In the genomic region with DNA sequence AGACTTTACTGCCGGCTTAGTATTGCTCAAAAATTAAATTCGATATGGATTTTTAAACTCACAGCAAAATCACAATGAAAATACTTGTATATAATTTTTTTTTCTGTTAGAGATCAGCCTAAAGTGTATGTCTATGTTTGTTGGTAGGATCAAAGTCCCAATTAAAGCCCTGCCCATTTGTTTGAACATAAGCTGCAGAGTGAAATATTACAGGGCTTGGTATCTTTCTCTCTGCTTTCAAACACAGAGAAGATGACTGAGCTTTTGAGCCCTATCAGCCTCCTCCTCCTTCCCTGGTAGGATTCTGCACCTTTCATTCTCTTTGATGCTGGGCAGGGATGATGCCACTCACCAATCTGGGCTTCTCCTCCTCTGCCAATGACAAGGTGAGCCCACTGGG, we compare ENCODE assay signal across 25 cellular contexts.
"Had no signal": no experiment of that assay in that cellular context is flagged by ENCODE, and none has a peak within 500 bp of the region (broad histone marks: within the 10 kb centered on the region; RNA-seq: fewer than 3 reads in every experiment).

No MANE protein-coding gene starts in this region.

- ATAC-seq: foreskin keratinocyte; gastroesophageal sphincter; heart right ventricle; naive thymus-derived CD4-positive, alpha-beta T cell; psoas muscle; right cardiac atrium; stimulated activated naive B cell treated with anti-CD40 and anti-IgM and Interleukin-4, amounts not matched to agents 10 μg/mL and 1 μg/mL and 100 μg/mL, for 72 hours; stimulated activated naive CD8-positive, alpha-beta T cell treated with anti-CD3 and anti-CD28 coated beads, Interleukin-15, amount 100 ng/mL, for 72 hours; upper lobe of right lung had no signal

- DNase-seq: dermis blood vessel endothelial cell; effector memory CD4-positive, alpha-beta T cell; foreskin keratinocyte; heart right ventricle; hypothalamus; immature natural killer cell; islet precursor cell; kidney glomerular epithelial cell; mesenchymal stem cell; naive thymus-derived CD4-positive, alpha-beta T cell; psoas muscle; right cardiac atrium; stimulated activated CD4-positive, alpha-beta T cell treated with anti-CD3 and anti-CD28 coated beads, Interleukin-15, amount 100 ng/mL, for 24 hours; stimulated activated CD4-positive, alpha-beta T cell treated with anti-CD3 and anti-CD28 coated beads, Interleukin-2, amount 100 ng/mL, for 48 hours; stimulated activated naive B cell treated with anti-CD40 and anti-IgM and Interleukin-4, amounts not matched to agents 10 μg/mL and 1 μg/mL and 100 μg/mL, for 72 hours; stimulated activated naive CD8-positive, alpha-beta T cell treated with anti-CD3 and anti-CD28 coated beads, Interleukin-15, amount 100 ng/mL, for 72 hours; transverse colon; upper lobe of right lung; uterus had no signal

- H3K9ac ChIP-seq: neural progenitor cell had no signal

- H3K27ac ChIP-seq: coronary artery, esophagus muscularis mucosa, foreskin keratinocyte, gastroesophageal sphincter, heart right ventricle, neural progenitor cell, psoas muscle, skin epidermis, suprapubic skin, transverse colon, upper lobe of right lung, uterus had no signal

- H2AFZ ChIP-seq: neural progenitor cell had no signal

- H3K4me3 ChIP-seq: coronary artery, esophagus muscularis mucosa, gastroesophageal sphincter, heart right ventricle, neural progenitor cell, psoas muscle, skin epidermis, suprapubic skin, transverse colon, upper lobe of right lung, uterus had no signal

- H3K36me3 ChIP-seq: esophagus muscularis mucosa, gastroesophageal sphincter, heart right ventricle, neural progenitor cell, suprapubic skin, transverse colon, upper lobe of right lung, uterus had no signal

- H3K9me3 ChIP-seq: esophagus muscularis mucosa, gastroesophageal sphincter, heart right ventricle, psoas muscle, suprapubic skin, transverse colon, upper lobe of right lung, uterus had no signal

- H3K4me2 ChIP-seq: neural progenitor cell had no signal

- H3K4me1 ChIP-seq: esophagus muscularis mucosa, foreskin keratinocyte, gastroesophageal sphincter, heart right ventricle, neural progenitor cell, psoas muscle, suprapubic skin, transverse colon, upper lobe of right lung, uterus had no signal

- H3K27me3 ChIP-seq: foreskin keratinocyte, gastroesophageal sphincter, neural progenitor cell, suprapubic skin, transverse colon, upper lobe of right lung, uterus had no signal
